Comparison of ENCODE assay signal across 30 cellular contexts in genomic region chr11:109133159-109133558, GRCh38.
"Had no signal": no experiment of that assay in that cellular context is flagged by ENCODE, and none has a peak within 500 bp of the region (broad histone marks: within the 10 kb centered on the region; RNA-seq: fewer than 3 reads in every experiment).

No MANE protein-coding gene starts in this region.

- H3K4me1 Mint-ChIP-seq: activated CD4-positive, alpha-beta T cell treated with anti-CD3 and anti-CD28 coated beads, Interleukin-2, amount 10 ng/mL, durations not matched to agents 24 days and 14 days; activated naive CD4-positive, alpha-beta T cell treated with anti-CD3 and anti-CD28 coated beads, Interleukin-2, amount 50 U/mL, for 24 hours; activated naive CD8-positive, alpha-beta T cell treated with anti-CD3 and anti-CD28 coated beads, Interleukin-2, amount 50 U/mL, for 24 hours; activated T-helper 17 cell treated with anti-CD3 and anti-CD28 coated beads, Interleukin-2, amount 50 U/mL, for 72 hours; immature natural killer cell; memory B cell; naive thymus-derived CD4-positive, alpha-beta T cell; neural crest cell had no signal

- H3K4me3 Mint-ChIP-seq: activated CD4-positive, alpha-beta memory T cell treated with anti-CD3 and anti-CD28 coated beads for 36 hours; activated CD4-positive, alpha-beta T cell treated with anti-CD3 and anti-CD28 coated beads, Interleukin-2, amount 10 ng/mL, durations not matched to agents 24 days and 14 days; activated naive CD4-positive, alpha-beta T cell treated with anti-CD3 and anti-CD28 coated beads, Interleukin-2, amount 50 U/mL, for 24 hours; activated naive CD8-positive, alpha-beta T cell treated with anti-CD3 and anti-CD28 coated beads, Interleukin-2, amount 50 U/mL, for 24 hours; activated T-cell treated with anti-CD3 and anti-CD28 coated beads, Interleukin-2, amount 50 U/mL, for 4 hours; activated T-helper 17 cell treated with anti-CD3 and anti-CD28 coated beads, Interleukin-2, amount 50 U/mL, for 72 hours; effector memory CD8-positive, alpha-beta T cell; immature natural killer cell; memory B cell; naive thymus-derived CD4-positive, alpha-beta T cell; neural crest cell had no signal

- ATAC-seq: activated T-cell treated with anti-CD3 and anti-CD28 coated beads, Interleukin-2, amount 50 U/mL, for 4 hours; activated T-helper 17 cell treated with anti-CD3 and anti-CD28 coated beads, Interleukin-2, amount 50 U/mL, for 72 hours; effector memory CD8-positive, alpha-beta T cell; gastroesophageal sphincter; left colon; naive thymus-derived CD4-positive, alpha-beta T cell; pancreas had no signal

- H3K36me3 Mint-ChIP-seq: activated CD4-positive, alpha-beta memory T cell treated with anti-CD3 and anti-CD28 coated beads for 36 hours; activated naive CD4-positive, alpha-beta T cell treated with anti-CD3 and anti-CD28 coated beads, Interleukin-2, amount 50 U/mL, for 24 hours; immature natural killer cell; memory B cell; naive thymus-derived CD4-positive, alpha-beta T cell had no signal

- H3K27ac Mint-ChIP-seq: activated CD4-positive, alpha-beta memory T cell treated with anti-CD3 and anti-CD28 coated beads for 36 hours; activated CD4-positive, alpha-beta T cell treated with anti-CD3 and anti-CD28 coated beads, Interleukin-2, amount 10 ng/mL, durations not matched to agents 24 days and 14 days; activated naive CD4-positive, alpha-beta T cell treated with anti-CD3 and anti-CD28 coated beads, Interleukin-2, amount 50 U/mL, for 24 hours; activated naive CD8-positive, alpha-beta T cell treated with anti-CD3 and anti-CD28 coated beads, Interleukin-2, amount 50 U/mL, for 24 hours; activated T-helper 17 cell treated with anti-CD3 and anti-CD28 coated beads, Interleukin-2, amount 50 U/mL, for 72 hours; effector memory CD8-positive, alpha-beta T cell; immature natural killer cell; memory B cell; naive thymus-derived CD4-positive, alpha-beta T cell had no signal

- H3K27me3 ChIP-seq: gastroesophageal sphincter, pancreas, right atrium auricular region, testis, transverse colon had no signal

- H3K27ac ChIP-seq: gastroesophageal sphincter, pancreas, right atrium auricular region, testis, transverse colon had no signal

- H3K9me3 Mint-ChIP-seq: activated CD4-positive, alpha-beta T cell treated with anti-CD3 and anti-CD28 coated beads, Interleukin-2, amount 10 ng/mL, durations not matched to agents 24 days and 14 days; activated naive CD8-positive, alpha-beta T cell treated with anti-CD3 and anti-CD28 coated beads, Interleukin-2, amount 50 U/mL, for 24 hours; activated T-helper 17 cell treated with anti-CD3 and anti-CD28 coated beads, Interleukin-2, amount 50 U/mL, for 72 hours had no signal

- H3K4me1 ChIP-seq: gastroesophageal sphincter, pancreas, right atrium auricular region, testis, transverse colon had no signal

- DNase-seq: activated CD4-positive, alpha-beta memory T cell treated with anti-CD3 and anti-CD28 coated beads for 36 hours; activated CD4-positive, alpha-beta T cell treated with anti-CD3 and anti-CD28 coated beads, Interleukin-2, amount 10 ng/mL, durations not matched to agents 24 days and 14 days; activated CD4-positive, CD25-positive, alpha-beta regulatory T cell treated with anti-CD3 and anti-CD28 coated beads, Interleukin-2, amount 50 U/mL, for 72 hours; activated gamma-delta T cell treated with Interleukin-2 at 50 U/mL for 16 hours; activated naive CD8-positive, alpha-beta T cell treated with anti-CD3 and anti-CD28 coated beads, Interleukin-2, amount 50 U/mL, for 24 hours; activated T-cell treated with anti-CD3 and anti-CD28 coated beads, Interleukin-2, amount 50 U/mL, for 4 hours; amygdala; caudate nucleus; cortex of kidney; effector memory CD8-positive, alpha-beta T cell; erythroblast; head of caudate nucleus; hippocampal formation; immature natural killer cell; kidney; left colon; midbrain; naive thymus-derived CD4-positive, alpha-beta T cell; nucleus accumbens; pancreas; stimulated activated CD4-positive, alpha-beta T cell treated with anti-CD3 and anti-CD28 coated beads, Interleukin-2, amount 100 ng/mL, for 24 hours; stimulated activated naive CD8-positive, alpha-beta T cell treated with anti-CD3 and anti-CD28 coated beads, Interleukin-15, Interleukin-2, amounts not matched to agents 100 U/mL and 50 U/mL, for 24 hours; testis; transverse colon had no signal
